In the genomic region with DNA sequence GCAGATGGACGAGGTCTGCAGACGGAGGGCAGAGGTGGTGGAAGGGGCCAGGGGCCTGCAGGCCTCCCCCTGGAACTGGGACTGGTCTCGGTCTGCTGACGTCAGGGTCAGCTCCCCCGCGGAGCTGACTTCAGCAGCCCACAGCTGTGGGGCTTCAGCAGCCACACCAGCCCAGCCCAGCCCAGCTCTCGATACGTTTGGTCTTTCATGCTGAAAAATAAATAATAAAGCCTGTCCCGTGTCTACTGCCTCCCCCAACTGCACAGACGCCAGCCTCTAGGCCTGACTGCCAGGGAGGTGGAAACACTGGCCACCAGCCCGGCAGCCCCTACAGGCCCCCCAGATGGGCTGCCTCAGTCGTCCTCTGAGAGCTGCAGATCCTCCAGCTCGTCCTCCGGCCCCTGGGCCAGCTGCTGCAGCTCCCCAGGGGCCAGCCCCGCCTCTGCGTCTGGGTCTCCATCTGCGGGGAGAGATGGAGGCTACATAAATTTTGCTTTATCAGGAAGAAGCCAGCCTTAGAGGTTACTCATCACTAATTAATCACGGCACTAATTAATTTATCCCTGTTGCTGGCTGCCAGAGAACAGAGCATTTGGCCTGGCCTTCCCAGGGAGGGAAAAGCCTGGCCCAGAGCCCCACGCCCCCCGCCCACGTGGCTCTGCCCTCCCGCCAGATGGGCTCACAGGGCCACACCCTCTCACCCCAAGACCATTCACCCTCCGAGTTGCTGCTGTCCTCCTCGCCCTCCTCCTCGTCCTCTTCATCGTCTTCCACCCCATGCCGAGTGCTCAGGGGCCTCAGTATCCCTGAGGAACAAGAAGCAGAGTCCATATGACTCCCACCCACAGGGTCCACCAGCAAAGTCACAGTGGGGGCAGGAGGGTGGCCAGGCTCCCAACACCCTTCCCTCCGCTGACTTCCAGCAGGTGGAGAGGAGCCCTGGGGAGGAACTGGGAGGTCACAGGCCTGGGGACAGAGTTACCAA, we compare ENCODE assay signal across 14 cellular contexts. TPM values are rescaled to one million over a fixed set of nuclear protein-coding genes. Genes with fewer than 3 reads are reported as not detected.
A peak's percentile ranks its signal among the peaks of the same experiment; 100 is the strongest.
DNase-seq lines count a peak whose midpoint lies in the region; ATAC-seq and TF ChIP-seq lines count a peak whose summit lies in the region.
"Had no signal": no experiment of that assay in that cellular context is flagged by ENCODE, and none has a peak within 500 bp of the region (broad histone marks: within the 10 kb centered on the region; RNA-seq: fewer than 3 reads in every experiment).

No MANE protein-coding gene starts in this region.

- peak; percentile 51 for ATAC-seq in IMR-90 (ENCODE audit: low read depth)
- peak; percentile 2 for ATAC-seq in SK-N-SH treated with all-trans-retinoic acid at 6 μM for 48 hours
- no peak for ATAC-seq in gastroesophageal sphincter
- ATAC-seq: effector memory CD8-positive, alpha-beta T cell had no signal

- peak overlapping the region; percentile 76 for H4K91ac ChIP-seq in IMR-90 (ENCODE audit: insufficient read depth, low read depth, low read length)

- in situ Hi-C loops in IMR-90 (cut with MboI; ENCODE audit: low sequenced_read_pairs) = no loop called here

- DNase-seq in IMR-90 (peak; percentile 83), smooth muscle cell (lab: John Stamatoyannopoulos, UW; ENCODE audit: unreplicated experiment) (peak; percentile 12), NCI-H146 treated with DMSO at 0.1 percent for 48 hours (lab: John Stamatoyannopoulos, UW; ENCODE audit: unreplicated experiment) (no peak), posterior vena cava (ENCODE audit: low spot score) (no peak), lower leg skin (ENCODE audit: low spot score in 2 of 2) (no peak)
- DNase-seq in stimulated activated CD4-positive, alpha-beta T cell treated with anti-CD3 and anti-CD28 coated beads, Interleukin-4, amount 100 ng/mL, for 4 hours = no peak
- DNase-seq: activated CD4-positive, alpha-beta T cell treated with anti-CD3 and anti-CD28 coated beads, Interleukin-2, amount 10 ng/mL, durations not matched to agents 7 days and 5 days; activated naive CD4-positive, alpha-beta T cell treated with anti-CD3 and anti-CD28 coated beads for 36 hours; effector memory CD8-positive, alpha-beta T cell; NCI-H1436 had no signal

- WGBS in IMR-90 (ENCODE audit: extremely low coverage in 2 of 2, insufficient read length in 1 of 2), 2 experiments = 45% methylated on average over 6 of the region's 28 CpGs; no CpG with 5 or more reads in 1 of the 2 experiments
- 24 to 62% methylated on average over 5 to 7 of the region's 28 CpGs for WGBS in gastroesophageal sphincter (ENCODE audit: low coverage in 1 of 2), 2 donors
- 31% methylated on average over 28 of the region's 28 CpGs for WGBS in smooth muscle cell (ENCODE audit: low lambda C conversion rate)
- 69% methylated on average over 28 of the region's 28 CpGs for WGBS in lower leg skin, 2 donors

- H3K79me2 ChIP-seq in smooth muscle cell (ENCODE audit: low read depth) = no peaks in the 10 kb centered on the region

- H3K56ac ChIP-seq in IMR-90 (ENCODE audit: extremely low read depth, insufficient read depth, low read length) = no peak overlapping the region

- H3K9me3 ChIP-seq in IMR-90 (ENCODE audit: control insufficient read depth, insufficient read depth, low read length) (no peaks in the 10 kb centered on the region), gastroesophageal sphincter (no peaks in the 10 kb centered on the region), smooth muscle cell (replicated peaks; ENCODE audit: low read depth) (no peaks in the 10 kb centered on the region)

- no peak overlapping the region for H3K4me3 ChIP-seq in IMR-90 (ENCODE audit: insufficient read depth, low read depth, low read length)
- H3K4me3 ChIP-seq in gastroesophageal sphincter = peak overlapping the region in 1 of 2 donors; percentile 27
- no peak overlapping the region for H3K4me3 ChIP-seq in smooth muscle cell
- H3K4me3 ChIP-seq in lower leg skin (ENCODE audit: low read depth, poor library complexity, severe bottlenecking) = no peak overlapping the region

- CTCF ChIA-PET in IMR-90 (lab: Yijun Ruan, JAX) = no interaction called here

- peak overlapping the region; percentile 43; the same call in 1 of the 2 replicates for H2BK20ac ChIP-seq in IMR-90 (ENCODE audit: low read depth, low read length)

- H2BK5ac ChIP-seq in IMR-90 (ENCODE audit: low read depth, low read length, poor library complexity, severe bottlenecking) = peak overlapping the region; percentile 72

- peaks cover 40% of the 10 kb centered on the region for H3K36me3 ChIP-seq in IMR-90 (ENCODE audit: control insufficient read depth, insufficient read depth, low read length)
- peaks cover 0 to 55% of the 10 kb centered on the region in 2 donors for H3K36me3 ChIP-seq in gastroesophageal sphincter
- no peaks in the 10 kb centered on the region for H3K36me3 ChIP-seq in smooth muscle cell (ENCODE audit: low read depth)

- no peak for TF ChIP-seq RAD21 in IMR-90 (IDR thresholded peaks at IDR 0.05; ENCODE audit: low read length)

- intact Hi-C loops in IMR-90 (cut with micrococcal nuclease) (no loop called here), posterior vena cava (cut with DNase I) (loop anchor here in 1 of 2 donors (2.0 kb wide), 1 partner anchor 16 kb away; no protein-coding TSS in a partner anchor), lower leg skin (cut with DNase I; ENCODE audit: low total_unique reads) (no loop called here)

- POLR2A ChIA-PET in IMR-90 (lab: Charles Lee; ENCODE audit: unreplicated experiment) = no interaction called here

- TF ChIP-seq CTCF in IMR-90 (conservative IDR thresholded peaks at IDR 0.05; ENCODE audit: low read depth, low read length) (no peak), gastroesophageal sphincter (IDR thresholded peaks at IDR 0.05) (no peak), smooth muscle cell (IDR thresholded peaks at IDR 0.05; ENCODE audit: borderline replicate concordance, insufficient read depth, poor library complexity, severe bottlenecking) (no peak), lower leg skin (IDR thresholded peaks at IDR 0.05) (no peak)

- no peak overlapping the region for H2BK15ac ChIP-seq in IMR-90 (ENCODE audit: low read depth, low read length)

- peak overlapping the region; percentile 72 for H2AK5ac ChIP-seq in IMR-90 (ENCODE audit: low read depth, low read length)

- H4K5ac ChIP-seq in IMR-90 (ENCODE audit: low read depth, low read length) = peak overlapping the region; percentile 8; the same call in 1 of the 2 replicates

- H3K4ac ChIP-seq in IMR-90 (ENCODE audit: low read depth, low read length) = peak overlapping the region; percentile 64

- H4K8ac ChIP-seq in IMR-90 (ENCODE audit: low read depth in 2 of 2, low read length in 2 of 2) = peak overlapping the region; percentile 31 to 53; a peak in 2 of 4 replicates

- H3K27me3 ChIP-seq in IMR-90 (ENCODE audit: control insufficient read depth, insufficient read depth, low read length) = no peaks in the 10 kb centered on the region
- H3K27me3 ChIP-seq in gastroesophageal sphincter = peaks cover 43% of the 10 kb centered on the region
- no peaks in the 10 kb centered on the region for H3K27me3 ChIP-seq in smooth muscle cell (ENCODE audit: low read depth)

- no peak overlapping the region for H3K14ac ChIP-seq in IMR-90 (replicated peaks; ENCODE audit: low read depth, low read length)

- no peak for TF ChIP-seq EP300 in gastroesophageal sphincter (IDR thresholded peaks at IDR 0.05)

- H3K9me1 ChIP-seq in IMR-90 (ENCODE audit: insufficient read depth, low read length) = no peaks in the 10 kb centered on the region

- peaks cover 9% of the 10 kb centered on the region for H3F3A ChIP-seq in smooth muscle cell (ENCODE audit: low read depth)

- H3K23ac ChIP-seq in IMR-90 (ENCODE audit: low read depth, low read length) = peak overlapping the region; percentile 78; the same call in 1 of the 2 replicates

- peaks cover 0 to 5% of the 10 kb centered on the region in 2 experiments; a peak in 1 of 4 replicates for H3K79me1 ChIP-seq in IMR-90 (ENCODE audit: low read depth in 1 of 2, low read length in 2 of 2)

- peak overlapping the region; percentile 53; the same call in 1 of the 2 replicates for H3K18ac ChIP-seq in IMR-90 (ENCODE audit: low read depth, low read length)

- TF ChIP-seq POLR2A in IMR-90 (IDR thresholded peaks at IDR 0.05; ENCODE audit: low read depth, low read length) (no peak), gastroesophageal sphincter (IDR thresholded peaks at IDR 0.05) (no peak), lower leg skin (IDR thresholded peaks at IDR 0.05) (no peak)

- H3K4me2 ChIP-seq in IMR-90 (ENCODE audit: low read depth, low read length) (peak overlapping the region; percentile 35; the same call in 1 of the 2 replicates), smooth muscle cell (peak overlapping the region; percentile 61)

- H2AFZ ChIP-seq in IMR-90 (replicated peaks; ENCODE audit: low read length, poor library complexity) = peak overlapping the region; percentile 6
- H2AFZ ChIP-seq in smooth muscle cell (ENCODE audit: low read depth) = no peak overlapping the region

- peaks cover 40% of the 10 kb centered on the region for H3K4me1 ChIP-seq in IMR-90 (ENCODE audit: control insufficient read depth, insufficient read depth, low read length)
- H3K4me1 ChIP-seq in gastroesophageal sphincter = peaks cover 0 to 56% (median 44%) of the 10 kb centered on the region in 3 donors
- peaks cover 21% of the 10 kb centered on the region for H3K4me1 ChIP-seq in smooth muscle cell (ENCODE audit: low read depth)

- H3K27ac ChIP-seq in IMR-90 (ENCODE audit: insufficient read depth, low read length) (peak overlapping the region; percentile 82), gastroesophageal sphincter (peak overlapping the region in 3 of 4 donors; percentile 31 to 67 (median 55)), smooth muscle cell (ENCODE audit: low read depth) (peak overlapping the region; percentile 52)

- no peak overlapping the region for H2AK9ac ChIP-seq in IMR-90 (replicated peaks; ENCODE audit: low read depth, low read length, poor library complexity)

- peaks cover 12% of the 10 kb centered on the region for H4K20me1 ChIP-seq in IMR-90 (ENCODE audit: insufficient read depth, low read length)
- H4K20me1 ChIP-seq in smooth muscle cell (ENCODE audit: low read depth) = peaks cover 35% of the 10 kb centered on the region

- dilution Hi-C loops in IMR-90 (cut with HindIII; ENCODE audit: low sequenced_read_pairs, unreplicated experiment) = no loop called here

- no peak overlapping the region for H3K9ac ChIP-seq in IMR-90 (ENCODE audit: low read depth, low read length)
- H3K9ac ChIP-seq in smooth muscle cell (ENCODE audit: low read depth) = no peak overlapping the region

- no TSS peak for BruUV-seq in IMR-90 (replicated peaks; lab: Mats Ljungman, UMichigan)

- H2BK120ac ChIP-seq in IMR-90 (ENCODE audit: low read depth, low read length) = peak overlapping the region; percentile 42; the same call in 1 of the 2 replicates

RNA-seq across cellular contexts. Expression of gene NOC2L, which starts 14.4 kb away (rescaled TPM):
- total RNA-seq in IMR-90 (2012; rRNA removed) (105 and 106 TPM in 2 replicates), gastroesophageal sphincter (10 to 100 TPM; 36.3 to 54.1 (median 45.2) TPM), smooth muscle cell (34.5 and 38.9 TPM in 2 replicates), posterior vena cava (10 to 100 TPM; 42.8 to 44.5 TPM), lower leg skin (10 to 100 TPM; 44.7 to 67.8 (median 59.6) TPM)
- polyA plus RNA-seq in IMR-90 (2012; rRNA removed) (74.2 and 75.7 TPM in 2 replicates), smooth muscle cell (64.0 and 76.3 TPM in 2 replicates)
- 54.0 and 63.6 TPM in 2 replicates for polyA plus RNA-seq in IMR-90 (2012; cell fraction: cytosol; rRNA removed)
- polyA plus RNA-seq in IMR-90 (2012; cell fraction: nucleus; rRNA removed; ENCODE audit: low replicate concordance) = 86.7 and 138 TPM in 2 replicates

RNA-seq across cellular contexts. Expression of gene KLHL17, which starts 15.8 kb away (rescaled TPM):
- total RNA-seq in IMR-90 (2012; rRNA removed) (3.4 and 3.6 TPM in 2 replicates), gastroesophageal sphincter (10 to 100 TPM in 2 of 4 donors, 1 to 10 TPM in 2; 3.6 to 12.0 (median 10.1) TPM), smooth muscle cell (10.2 and 12.4 TPM in 2 replicates), posterior vena cava (1 to 10 TPM; 8.5 to 8.9 TPM), lower leg skin (10 to 100 TPM in 3 of 4 donors, 1 to 10 TPM in 1; 9.7 to 30.9 (median 16.3) TPM)
- polyA plus RNA-seq in IMR-90 (2012; rRNA removed) (41.0 and 50.7 TPM in 2 replicates), smooth muscle cell (29.9 and 32.7 TPM in 2 replicates)
- 14.1 and 16.5 TPM in 2 replicates for polyA plus RNA-seq in IMR-90 (2012; cell fraction: cytosol; rRNA removed)
- polyA plus RNA-seq in IMR-90 (2012; cell fraction: nucleus; rRNA removed; ENCODE audit: low replicate concordance) = 305 and 1,032 TPM in 2 replicates

RNA-seq across cellular contexts. Expression of gene SAMD11, which starts 20.9 kb away (rescaled TPM):
- total RNA-seq in IMR-90 (2012; rRNA removed) (5.9 and 6.9 TPM in 2 replicates), gastroesophageal sphincter (10 to 100 TPM; 14.2 to 21.2 (median 17.4) TPM), smooth muscle cell (7.5 and 18.0 TPM in 2 replicates), posterior vena cava (10 to 100 TPM; 16.5 to 38.0 TPM), lower leg skin (1 to 10 TPM in 2 of 4 donors, under 1 TPM in 1, not detected in 1; 0.44 to 1.9 (median 1.7) TPM)
- polyA plus RNA-seq in IMR-90 (2012; rRNA removed) (22.9 and 31.9 TPM in 2 replicates), smooth muscle cell (21.1 and 24.1 TPM in 2 replicates)
- 7.3 and 10.5 TPM in 2 replicates for polyA plus RNA-seq in IMR-90 (2012; cell fraction: cytosol; rRNA removed)
- 30.0 and 141 TPM in 2 replicates for polyA plus RNA-seq in IMR-90 (2012; cell fraction: nucleus; rRNA removed; ENCODE audit: low replicate concordance)
- total RNA-seq: activated CD4-positive, alpha-beta T cell treated with anti-CD3 and anti-CD28 coated beads, Interleukin-2, amount 10 ng/mL, durations not matched to agents 7 days and 5 days; activated naive CD4-positive, alpha-beta T cell treated with anti-CD3 and anti-CD28 coated beads for 36 hours had no signal

RNA-seq across cellular contexts. Expression of gene PLEKHN1, which starts 21.6 kb away (rescaled TPM):
- 0.28 and 0.54 TPM in 2 replicates for total RNA-seq in IMR-90 (2012; rRNA removed)
- polyA plus RNA-seq in IMR-90 (2012; rRNA removed) = 2.1 and 2.3 TPM in 2 replicates
- 0.66 and 1.7 TPM in 2 replicates for polyA plus RNA-seq in IMR-90 (2012; cell fraction: cytosol; rRNA removed)
- polyA plus RNA-seq in IMR-90 (2012; cell fraction: nucleus; rRNA removed; ENCODE audit: low replicate concordance) = 8.1 and 24.8 TPM in 2 replicates
- 1 to 10 TPM in 1 of 4 donors, under 1 TPM in 1, not detected in 2; 0.62 to 2.3 TPM for total RNA-seq in gastroesophageal sphincter
- 1.9 and 2.6 TPM in 2 replicates for total RNA-seq in smooth muscle cell
- polyA plus RNA-seq in smooth muscle cell = 5.2 and 9.6 TPM in 2 replicates
- total RNA-seq in posterior vena cava = under 1 TPM; 0.86 to 0.88 TPM
- 100 to 1,000 TPM in 1 of 4 donors, 10 to 100 TPM in 3; 38.7 to 109 (median 45.3) TPM for total RNA-seq in lower leg skin

RNA-seq across cellular contexts. Expression of gene PERM1, which starts 37.3 kb away (rescaled TPM):
- total RNA-seq in IMR-90 (2012; rRNA removed) (not detected in 2 replicates), gastroesophageal sphincter (1 to 10 TPM in 2 of 4 donors, under 1 TPM in 1, not detected in 1; 0.39 to 1.9 (median 1.4) TPM), smooth muscle cell (0.22 TPM in 1 of 2 replicates, not detected in the other), posterior vena cava (under 1 TPM in 1 of 2 donors, not detected in 1; 0.24 TPM), lower leg skin (under 1 TPM in 3 of 4 donors, not detected in 1; 0.17 to 0.46 (median 0.29) TPM)
- polyA plus RNA-seq in IMR-90 (2012; rRNA removed) (not detected in 2 replicates), smooth muscle cell (2.6 and 3.1 TPM in 2 replicates)
- polyA plus RNA-seq in IMR-90 (2012; cell fraction: cytosol; rRNA removed) = not detected in 2 replicates
- 0.02 and 0.03 TPM in 2 replicates for polyA plus RNA-seq in IMR-90 (2012; cell fraction: nucleus; rRNA removed; ENCODE audit: low replicate concordance)
- total RNA-seq: activated CD4-positive, alpha-beta T cell treated with anti-CD3 and anti-CD28 coated beads, Interleukin-2, amount 10 ng/mL, durations not matched to agents 7 days and 5 days; activated naive CD4-positive, alpha-beta T cell treated with anti-CD3 and anti-CD28 coated beads for 36 hours; H1; osteoblast had no signal
- polyA plus RNA-seq: H1 had no signal

Comparison
In these comparisons a context has a peak if more than half of its experiments do, and no peak if none do; other contexts are left out.
1. DNase-seq: peak in IMR-90 (single experiment) and smooth muscle cell (single experiment); none in NCI-H146 treated with DMSO at 0.1 percent for 48 hours (single experiment), posterior vena cava (single experiment), stimulated activated CD4-positive, alpha-beta T cell treated with anti-CD3 and anti-CD28 coated beads, Interleukin-4, amount 100 ng/mL, for 4 hours (0 of 2) and lower leg skin (0 of 2).
2. Peak in every context shown above with its lines, with median percentiles within 50 percentile points of each other: H3K27ac ChIP-seq.